ENCODE assay signal across 1 cellular context in the genomic region with DNA sequence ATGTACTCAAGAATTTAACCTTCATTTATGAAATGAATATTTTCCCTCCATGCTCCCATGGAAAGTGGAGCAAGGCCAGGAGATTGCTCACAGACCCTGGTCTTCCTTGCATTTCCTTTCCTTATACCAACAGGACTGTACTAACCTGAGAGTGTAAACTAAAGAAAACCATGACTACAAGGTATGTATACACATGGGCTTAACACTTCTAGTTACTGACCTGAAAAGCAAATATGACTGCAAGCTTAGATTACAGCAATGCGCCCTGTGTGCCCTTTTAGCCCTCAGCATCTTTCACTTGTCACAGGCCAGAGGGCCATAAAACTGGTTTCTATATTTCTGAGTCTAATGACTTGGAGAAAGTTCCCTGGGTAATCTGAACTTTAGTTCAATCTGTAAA.
TF ChIP-seq lines count a peak whose summit lies in the region.

No MANE protein-coding gene starts in this region.

TF ChIP-seq in HepG2, 621 proteins besides CTCF, POLR2A, EP300 and RAD21 (continued from another document and continues in another):
- TF ChIP-seq, protein P1, sequence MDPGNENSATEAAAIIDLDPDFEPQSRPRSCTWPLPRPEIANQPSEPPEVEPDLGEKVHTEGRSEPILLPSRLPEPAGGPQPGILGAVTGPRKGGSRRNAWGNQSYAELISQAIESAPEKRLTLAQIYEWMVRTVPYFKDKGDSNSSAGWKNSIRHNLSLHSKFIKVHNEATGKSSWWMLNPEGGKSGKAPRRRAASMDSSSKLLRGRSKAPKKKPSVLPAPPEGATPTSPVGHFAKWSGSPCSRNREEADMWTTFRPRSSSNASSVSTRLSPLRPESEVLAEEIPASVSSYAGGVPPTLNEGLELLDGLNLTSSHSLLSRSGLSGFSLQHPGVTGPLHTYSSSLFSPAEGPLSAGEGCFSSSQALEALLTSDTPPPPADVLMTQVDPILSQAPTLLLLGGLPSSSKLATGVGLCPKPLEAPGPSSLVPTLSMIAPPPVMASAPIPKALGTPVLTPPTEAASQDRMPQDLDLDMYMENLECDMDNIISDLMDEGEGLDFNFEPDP (CRISPR knock-in tag; conservative IDR thresholded peaks at IDR 0.05) = no peak
- TF ChIP-seq ZNF709 (CRISPR knock-in tag; IDR thresholded peaks at IDR 0.05) (no peak), TBP (CRISPR knock-in tag; IDR thresholded peaks at IDR 0.05) (no peak), ERF (CRISPR knock-in tag; IDR thresholded peaks at IDR 0.05) (0 out of 2 replicates have a peak, but pooled peaks have one; percentile 39), HNRNPH1 (optimal IDR thresholded peaks at IDR 0.05; ENCODE audit: low read depth, low read length) (no peak), ZNF333 (CRISPR knock-in tag; IDR thresholded peaks at IDR 0.05; ENCODE audit: borderline replicate concordance) (no peak), ZNF674 (CRISPR knock-in tag; IDR thresholded peaks at IDR 0.05; ENCODE audit: low read depth) (no peak), ZBTB7A (CRISPR knock-in tag; IDR thresholded peaks at IDR 0.05) (no peak), NBN (conservative IDR thresholded peaks at IDR 0.05) (no peak), NR2F2 (IDR thresholded peaks at IDR 0.05; ENCODE audit: borderline replicate concordance, low read depth) (peak; percentile 87), LCORL (IDR thresholded peaks at IDR 0.05) (no peak), LCORL (CRISPR knock-in tag; IDR thresholded peaks at IDR 0.05) (peak; percentile 55; the same call in 1 of the 2 replicates), JARID2 (CRISPR knock-in tag; IDR thresholded peaks at IDR 0.05; ENCODE audit: insufficient replicate concordance) (no peak), IRX3 (CRISPR knock-in tag; IDR thresholded peaks at IDR 0.05; ENCODE audit: borderline replicate concordance, low read depth) (no peak), ZNF614 (CRISPR knock-in tag; IDR thresholded peaks at IDR 0.05; ENCODE audit: borderline replicate concordance) (peak; percentile 75; the same call in 1 of the 2 replicates), CCAR2 (optimal IDR thresholded peaks at IDR 0.05; ENCODE audit: low read depth, low read length) (no peak), KDM3A (CRISPR knock-in tag; IDR thresholded peaks at IDR 0.05; ENCODE audit: low read depth) (0 out of 2 replicates have a peak, but pooled peaks have one; percentile 34), KLF12 (CRISPR knock-in tag; IDR thresholded peaks at IDR 0.05; ENCODE audit: borderline replicate concordance) (no peak), ZNF335 (CRISPR knock-in tag; IDR thresholded peaks at IDR 0.05) (no peak), MAFF (IDR thresholded peaks at IDR 0.05; ENCODE audit: low read depth, low read length) (no peak), NFIB (CRISPR knock-in tag; IDR thresholded peaks at IDR 0.05; ENCODE audit: borderline replicate concordance) (no peak), PTBP1 (IDR thresholded peaks at IDR 0.05; ENCODE audit: low read depth, low read length, poor library complexity, severe bottlenecking) (no peak), ZNF562 (CRISPR knock-in tag; IDR thresholded peaks at IDR 0.05; ENCODE audit: borderline replicate concordance) (no peak), HMG20A (CRISPR knock-in tag; IDR thresholded peaks at IDR 0.05; ENCODE audit: borderline replicate concordance) (peak; percentile 82; the same call in 1 of the 2 replicates), NCOR1 (IDR thresholded peaks at IDR 0.05; ENCODE audit: borderline replicate concordance, low read length) (peak; percentile 59; the same call in 1 of the 2 replicates), TEAD3 (CRISPR knock-in tag; optimal IDR thresholded peaks at IDR 0.05; ENCODE audit: borderline replicate concordance) (peak; percentile 96), MTA3 (CRISPR knock-in tag; IDR thresholded peaks at IDR 0.05) (no peak), MAZ (IDR thresholded peaks at IDR 0.05; ENCODE audit: borderline replicate concordance, low read depth, low read length) (no peak), MAZ (CRISPR knock-in tag; IDR thresholded peaks at IDR 0.05; ENCODE audit: low read depth) (0 out of 2 replicates have a peak, but pooled peaks have one; percentile 36), ZNF530 (CRISPR knock-in tag; IDR thresholded peaks at IDR 0.05; ENCODE audit: low read depth) (no peak), SIX4 (CRISPR knock-in tag; IDR thresholded peaks at IDR 0.05) (peak; percentile 45; the same call in 1 of the 2 replicates), KDM4B (CRISPR knock-in tag; IDR thresholded peaks at IDR 0.05) (no peak), ARHGAP35 (CRISPR knock-in tag; IDR thresholded peaks at IDR 0.05; ENCODE audit: borderline replicate concordance) (no peak), TBX2 (CRISPR knock-in tag; IDR thresholded peaks at IDR 0.05; ENCODE audit: borderline replicate concordance) (peak; percentile 87), ELF1 (CRISPR knock-in tag; IDR thresholded peaks at IDR 0.05) (no peak)
- TF ChIP-seq, protein P2, sequence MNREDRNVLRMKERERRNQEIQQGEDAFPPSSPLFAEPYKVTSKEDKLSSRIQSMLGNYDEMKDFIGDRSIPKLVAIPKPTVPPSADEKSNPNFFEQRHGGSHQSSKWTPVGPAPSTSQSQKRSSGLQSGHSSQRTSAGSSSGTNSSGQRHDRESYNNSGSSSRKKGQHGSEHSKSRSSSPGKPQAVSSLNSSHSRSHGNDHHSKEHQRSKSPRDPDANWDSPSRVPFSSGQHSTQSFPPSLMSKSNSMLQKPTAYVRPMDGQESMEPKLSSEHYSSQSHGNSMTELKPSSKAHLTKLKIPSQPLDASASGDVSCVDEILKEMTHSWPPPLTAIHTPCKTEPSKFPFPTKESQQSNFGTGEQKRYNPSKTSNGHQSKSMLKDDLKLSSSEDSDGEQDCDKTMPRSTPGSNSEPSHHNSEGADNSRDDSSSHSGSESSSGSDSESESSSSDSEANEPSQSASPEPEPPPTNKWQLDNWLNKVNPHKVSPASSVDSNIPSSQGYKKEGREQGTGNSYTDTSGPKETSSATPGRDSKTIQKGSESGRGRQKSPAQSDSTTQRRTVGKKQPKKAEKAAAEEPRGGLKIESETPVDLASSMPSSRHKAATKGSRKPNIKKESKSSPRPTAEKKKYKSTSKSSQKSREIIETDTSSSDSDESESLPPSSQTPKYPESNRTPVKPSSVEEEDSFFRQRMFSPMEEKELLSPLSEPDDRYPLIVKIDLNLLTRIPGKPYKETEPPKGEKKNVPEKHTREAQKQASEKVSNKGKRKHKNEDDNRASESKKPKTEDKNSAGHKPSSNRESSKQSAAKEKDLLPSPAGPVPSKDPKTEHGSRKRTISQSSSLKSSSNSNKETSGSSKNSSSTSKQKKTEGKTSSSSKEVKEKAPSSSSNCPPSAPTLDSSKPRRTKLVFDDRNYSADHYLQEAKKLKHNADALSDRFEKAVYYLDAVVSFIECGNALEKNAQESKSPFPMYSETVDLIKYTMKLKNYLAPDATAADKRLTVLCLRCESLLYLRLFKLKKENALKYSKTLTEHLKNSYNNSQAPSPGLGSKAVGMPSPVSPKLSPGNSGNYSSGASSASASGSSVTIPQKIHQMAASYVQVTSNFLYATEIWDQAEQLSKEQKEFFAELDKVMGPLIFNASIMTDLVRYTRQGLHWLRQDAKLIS (CRISPR knock-in tag; IDR thresholded peaks at IDR 0.05) = no peak
- TF ChIP-seq, protein P3, sequence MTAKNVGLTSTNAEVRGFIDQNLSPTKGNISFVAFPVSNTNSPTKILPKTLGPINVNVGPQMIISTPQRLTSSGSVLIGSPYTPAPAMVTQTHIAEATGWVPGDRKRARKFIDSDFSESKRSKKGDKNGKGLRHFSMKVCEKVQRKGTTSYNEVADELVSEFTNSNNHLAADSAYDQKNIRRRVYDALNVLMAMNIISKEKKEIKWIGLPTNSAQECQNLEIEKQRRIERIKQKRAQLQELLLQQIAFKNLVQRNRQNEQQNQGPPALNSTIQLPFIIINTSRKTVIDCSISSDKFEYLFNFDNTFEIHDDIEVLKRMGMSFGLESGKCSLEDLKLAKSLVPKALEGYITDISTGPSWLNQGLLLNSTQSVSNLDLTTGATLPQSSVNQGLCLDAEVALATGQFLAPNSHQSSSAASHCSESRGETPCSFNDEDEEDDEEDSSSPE (CRISPR knock-in tag; IDR thresholded peaks at IDR 0.05) = no peak
- TF ChIP-seq, protein P4, sequence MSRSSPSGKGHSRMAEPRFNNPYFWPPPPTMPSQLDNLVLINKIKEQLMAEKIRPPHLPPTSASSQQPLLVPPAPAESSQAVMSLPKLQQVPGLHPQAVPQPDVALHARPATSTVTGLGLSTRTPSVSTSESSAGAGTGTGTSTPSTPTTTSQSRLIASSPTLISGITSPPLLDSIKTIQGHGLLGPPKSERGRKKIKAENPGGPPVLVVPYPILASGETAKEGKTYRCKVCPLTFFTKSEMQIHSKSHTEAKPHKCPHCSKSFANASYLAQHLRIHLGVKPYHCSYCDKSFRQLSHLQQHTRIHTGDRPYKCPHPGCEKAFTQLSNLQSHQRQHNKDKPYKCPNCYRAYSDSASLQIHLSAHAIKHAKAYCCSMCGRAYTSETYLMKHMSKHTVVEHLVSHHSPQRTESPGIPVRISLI (CRISPR knock-in tag; IDR thresholded peaks at IDR 0.05; ENCODE audit: borderline replicate concordance) = peak; percentile 47; the same call in 1 of the 2 replicates
- TF ChIP-seq, protein P5, sequence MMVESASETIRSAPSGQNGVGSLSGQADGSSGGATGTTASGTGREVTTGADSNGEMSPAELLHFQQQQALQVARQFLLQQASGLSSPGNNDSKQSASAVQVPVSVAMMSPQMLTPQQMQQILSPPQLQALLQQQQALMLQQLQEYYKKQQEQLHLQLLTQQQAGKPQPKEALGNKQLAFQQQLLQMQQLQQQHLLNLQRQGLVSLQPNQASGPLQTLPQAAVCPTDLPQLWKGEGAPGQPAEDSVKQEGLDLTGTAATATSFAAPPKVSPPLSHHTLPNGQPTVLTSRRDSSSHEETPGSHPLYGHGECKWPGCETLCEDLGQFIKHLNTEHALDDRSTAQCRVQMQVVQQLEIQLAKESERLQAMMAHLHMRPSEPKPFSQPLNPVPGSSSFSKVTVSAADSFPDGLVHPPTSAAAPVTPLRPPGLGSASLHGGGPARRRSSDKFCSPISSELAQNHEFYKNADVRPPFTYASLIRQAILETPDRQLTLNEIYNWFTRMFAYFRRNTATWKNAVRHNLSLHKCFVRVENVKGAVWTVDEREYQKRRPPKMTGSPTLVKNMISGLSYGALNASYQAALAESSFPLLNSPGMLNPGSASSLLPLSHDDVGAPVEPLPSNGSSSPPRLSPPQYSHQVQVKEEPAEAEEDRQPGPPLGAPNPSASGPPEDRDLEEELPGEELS (CRISPR knock-in tag; IDR thresholded peaks at IDR 0.05) = peak; percentile 82
- TF ChIP-seq, protein P6, sequence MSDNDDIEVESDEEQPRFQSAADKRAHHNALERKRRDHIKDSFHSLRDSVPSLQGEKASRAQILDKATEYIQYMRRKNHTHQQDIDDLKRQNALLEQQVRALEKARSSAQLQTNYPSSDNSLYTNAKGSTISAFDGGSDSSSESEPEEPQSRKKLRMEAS (IDR thresholded peaks at IDR 0.05) = 0 out of 2 replicates have a peak, but pooled peaks have one; percentile 39
- TF ChIP-seq, protein P7, sequence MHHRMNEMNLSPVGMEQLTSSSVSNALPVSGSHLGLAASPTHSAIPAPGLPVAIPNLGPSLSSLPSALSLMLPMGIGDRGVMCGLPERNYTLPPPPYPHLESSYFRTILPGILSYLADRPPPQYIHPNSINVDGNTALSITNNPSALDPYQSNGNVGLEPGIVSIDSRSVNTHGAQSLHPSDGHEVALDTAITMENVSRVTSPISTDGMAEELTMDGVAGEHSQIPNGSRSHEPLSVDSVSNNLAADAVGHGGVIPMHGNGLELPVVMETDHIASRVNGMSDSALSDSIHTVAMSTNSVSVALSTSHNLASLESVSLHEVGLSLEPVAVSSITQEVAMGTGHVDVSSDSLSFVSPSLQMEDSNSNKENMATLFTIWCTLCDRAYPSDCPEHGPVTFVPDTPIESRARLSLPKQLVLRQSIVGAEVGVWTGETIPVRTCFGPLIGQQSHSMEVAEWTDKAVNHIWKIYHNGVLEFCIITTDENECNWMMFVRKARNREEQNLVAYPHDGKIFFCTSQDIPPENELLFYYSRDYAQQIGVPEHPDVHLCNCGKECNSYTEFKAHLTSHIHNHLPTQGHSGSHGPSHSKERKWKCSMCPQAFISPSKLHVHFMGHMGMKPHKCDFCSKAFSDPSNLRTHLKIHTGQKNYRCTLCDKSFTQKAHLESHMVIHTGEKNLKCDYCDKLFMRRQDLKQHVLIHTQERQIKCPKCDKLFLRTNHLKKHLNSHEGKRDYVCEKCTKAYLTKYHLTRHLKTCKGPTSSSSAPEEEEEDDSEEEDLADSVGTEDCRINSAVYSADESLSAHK (CRISPR knock-in tag; IDR thresholded peaks at IDR 0.05; ENCODE audit: borderline replicate concordance) = no peak
